ENCODE assay signal across 1 cellular context in genomic region chr17:57947369-57947768, GRCh38.
TF ChIP-seq lines count a peak whose summit lies in the region.

No MANE protein-coding gene starts in this region.

TF ChIP-seq in HCT116, 20 proteins besides CTCF, POLR2A, EP300 and RAD21 (continued from another document):
- no peak for TF ChIP-seq REST (IDR thresholded peaks at IDR 0.05; ENCODE audit: low read depth)
- TF ChIP-seq ZFX (IDR thresholded peaks at IDR 0.05) = no peak
- TF ChIP-seq EGR1 (IDR thresholded peaks at IDR 0.05; ENCODE audit: low read depth) = no peak
- TF ChIP-seq JUND (IDR thresholded peaks at IDR 0.05) = no peak
- no peak for TF ChIP-seq MAX (IDR thresholded peaks at IDR 0.05)
